ENCODE assay signal across 22 cellular contexts in genomic region chr9:38629511-38629910, GRCh38. TPM values are rescaled to one million over a fixed set of nuclear protein-coding genes. Genes with fewer than 3 reads are reported as not detected.
"Had no signal": no experiment of that assay in that cellular context is flagged by ENCODE, and none has a peak within 500 bp of the region (broad histone marks: within the 10 kb centered on the region; RNA-seq: fewer than 3 reads in every experiment).

No MANE protein-coding gene starts in this region.

- H3K4me1 ChIP-seq: SJSA1 had no signal

- DNase-seq: Kasumi-1, MM.1S, NCI-H1092 treated with DMSO at 0.1 percent for 48 hours, NCI-H1436, NCI-H187, NCI-H2029, NCI-H2081 treated with DMSO at 0.1 percent for 48 hours, NCI-H2171, NCI-H226, NCI-H446, NCI-H510A, NCI-H524 treated with DMSO at 0.1 percent for 48 hours, NCI-H69, NCI-H774, Right ventricle myocardium superior, RPMI8226, SIG-M5 had no signal

- H3K36me3 ChIP-seq: SJSA1 had no signal

- FAIRE-seq: RCC 7860 had no signal

- H3K9me3 ChIP-seq: SJSA1 had no signal

- H3K4me3 ChIP-seq: SJSA1, SK-N-MC had no signal

- H3K4me2 ChIP-seq: KMS-11 had no signal

- H3K9ac ChIP-seq: KMS-11 had no signal

- H3K27me3 ChIP-seq: SJSA1 had no signal

- H3K27ac ChIP-seq: KMS-11, SJSA1, SK-N-MC had no signal

RNA-seq across cellular contexts. Expression of gene ANKRD18A, which starts 9.1 kb away (rescaled TPM):
- total RNA-seq: M059J, SJSA1 had no signal
